ENCODE assay signal across 16 cellular contexts in genomic region chr11:116786360-116786759, GRCh38. TPM values are rescaled to one million over a fixed set of nuclear protein-coding genes. Genes with fewer than 3 reads are reported as not detected.
A peak's percentile ranks its signal among the peaks of the same experiment; 100 is the strongest.
DNase-seq lines count a peak whose midpoint lies in the region; ATAC-seq and TF ChIP-seq lines count a peak whose summit lies in the region.
"Had no signal": no experiment of that assay in that cellular context is flagged by ENCODE, and none has a peak within 500 bp of the region (broad histone marks: within the 10 kb centered on the region; RNA-seq: fewer than 3 reads in every experiment).

No MANE protein-coding gene starts in this region.

- H3K9me3 ChIP-seq in OCI-LY1 (ENCODE audit: low read length), result no peaks in the 10 kb centered on the region
- H3K9me3 ChIP-seq in skeletal muscle satellite cell (replicated peaks; ENCODE audit: low read length), result no peaks in the 10 kb centered on the region
- H3K9me3 ChIP-seq: prostate gland, SJCRH30 had no signal

- H3K27ac ChIP-seq in OCI-LY1 (ENCODE audit: low read depth, low read length, poor library complexity, severe bottlenecking), result no peak overlapping the region
- H3K27ac ChIP-seq: cardiac muscle cell, prostate gland, SJCRH30 had no signal

- H3K4me2 ChIP-seq in OCI-LY1 (ENCODE audit: low read length), result peak overlapping the region; percentile 98
- H3K4me2 ChIP-seq in skeletal muscle satellite cell (ENCODE audit: low read length), result peak overlapping the region; percentile 94

- H3K27ac Mint-ChIP-seq in activated T-cell treated with anti-CD3 and anti-CD28 coated beads, Interleukin-2, amount 50 U/mL, for 24 hours, result peak overlapping the region; percentile 87
- H3K27ac Mint-ChIP-seq in effector memory CD8-positive, alpha-beta T cell, result peak overlapping the region; percentile 99

- no peaks in the 10 kb centered on the region for H3F3A ChIP-seq in OCI-LY1 (ENCODE audit: insufficient read depth, low read length)

- H3K36me3 ChIP-seq in OCI-LY1 (ENCODE audit: insufficient read depth, low read length) (peaks cover 53% of the 10 kb centered on the region), skeletal muscle satellite cell (ENCODE audit: insufficient read depth, low read length) (peaks cover 52% of the 10 kb centered on the region)

- H3K9ac ChIP-seq in OCI-LY1 (ENCODE audit: low read length) (no peak overlapping the region; the same call in 1 of the 2 replicates), skeletal muscle satellite cell (ENCODE audit: low read depth, low read length) (peak overlapping the region; percentile 86)

- H3K9me2 ChIP-seq in OCI-LY1 (ENCODE audit: low read depth, low read length), result no peaks in the 10 kb centered on the region

- H3K4me1 Mint-ChIP-seq in activated T-cell treated with anti-CD3 and anti-CD28 coated beads, Interleukin-2, amount 50 U/mL, for 24 hours (ENCODE audit: low read depth), result peaks cover 69% of the 10 kb centered on the region
- H3K4me1 Mint-ChIP-seq in effector memory CD8-positive, alpha-beta T cell (ENCODE audit: low read depth in 2 of 2), result peaks cover 41 to 43% of the 10 kb centered on the region in 2 donors

- no peak for TF ChIP-seq CTCF in OCI-LY1 (IDR thresholded peaks at IDR 0.05; ENCODE audit: low read length)

- peaks cover 63% of the 10 kb centered on the region for H3K36me3 Mint-ChIP-seq in activated T-cell treated with anti-CD3 and anti-CD28 coated beads, Interleukin-2, amount 50 U/mL, for 24 hours (ENCODE audit: low read depth)
- H3K36me3 Mint-ChIP-seq in effector memory CD8-positive, alpha-beta T cell (ENCODE audit: insufficient read depth), result peaks cover 71% of the 10 kb centered on the region

- no peaks in the 10 kb centered on the region for H3K27me3 Mint-ChIP-seq in activated T-cell treated with anti-CD3 and anti-CD28 coated beads, Interleukin-2, amount 50 U/mL, for 24 hours
- H3K27me3 Mint-ChIP-seq in effector memory CD8-positive, alpha-beta T cell, result peaks cover 0 to 6% of the 10 kb centered on the region in 2 donors

- H3K4me1 ChIP-seq in OCI-LY1 (ENCODE audit: insufficient read depth, low read length, severe bottlenecking) (peaks cover 21% of the 10 kb centered on the region), skeletal muscle satellite cell (ENCODE audit: control insufficient read depth, insufficient read depth, low read length) (peaks cover 27% of the 10 kb centered on the region)

- no peaks in the 10 kb centered on the region for H3K9me3 Mint-ChIP-seq in activated T-cell treated with anti-CD3 and anti-CD28 coated beads, Interleukin-2, amount 50 U/mL, for 24 hours
- H3K9me3 Mint-ChIP-seq in effector memory CD8-positive, alpha-beta T cell, result no peaks in the 10 kb centered on the region

- H3K4me3 ChIP-seq in OCI-LY1 (ENCODE audit: low read depth, low read length, poor library complexity, severe bottlenecking) (peak overlapping the region; percentile 89), skeletal muscle satellite cell (ENCODE audit: low read length) (peak overlapping the region; percentile 77)

- H3K27me3 ChIP-seq in OCI-LY1 (ENCODE audit: insufficient read depth, low read length), result no peaks in the 10 kb centered on the region
- no peaks in the 10 kb centered on the region for H3K27me3 ChIP-seq in skeletal muscle satellite cell (ENCODE audit: control insufficient read depth, insufficient read depth, low read length)
- H3K27me3 ChIP-seq: SJCRH30 had no signal

- DNase-seq in activated T-cell treated with anti-CD3 and anti-CD28 coated beads, Interleukin-2, amount 50 U/mL, for 24 hours, result no peak
- DNase-seq in activated T-cell treated with anti-CD3 and anti-CD28 coated beads, Interleukin-2, amount 50 U/mL, for 1 hour, result no peak
- no peak for DNase-seq in effector memory CD8-positive, alpha-beta T cell
- DNase-seq in hepatic stellate cell (ENCODE audit: low spot score) (no peak), NCI-H2171 (lab: John Stamatoyannopoulos, UW) (no peak)
- DNase-seq in stimulated activated CD8-positive, alpha-beta memory T cell treated with anti-CD3 and anti-CD28 coated beads, Interleukin-4, amount 100 ng/mL, for 48 hours, result no peak
- DNase-seq: activated CD4-positive, alpha-beta T cell treated with anti-CD3 and anti-CD28 coated beads, Interleukin-2, amount 50 U/mL, for 48 hours; Kasumi-1 had no signal

- no peak overlapping the region for H2AFZ ChIP-seq in OCI-LY1 (ENCODE audit: low read length)

- H3K4me3 Mint-ChIP-seq in activated T-cell treated with anti-CD3 and anti-CD28 coated beads, Interleukin-2, amount 50 U/mL, for 24 hours, result peak overlapping the region; percentile 95
- peak overlapping the region; percentile 95 to 97 for H3K4me3 Mint-ChIP-seq in effector memory CD8-positive, alpha-beta T cell

- peaks cover 10% of the 10 kb centered on the region; the same call in 1 of the 2 replicates for H3K79me2 ChIP-seq in OCI-LY1 (ENCODE audit: insufficient read depth, low read length)

- no peak for ATAC-seq in effector memory CD8-positive, alpha-beta T cell (replicated peaks)
- ATAC-seq: esophagus mucosa had no signal

- no peaks in the 10 kb centered on the region for H4K20me1 ChIP-seq in OCI-LY1 (ENCODE audit: insufficient read depth, low read length)

RNA-seq across cellular contexts. Expression of gene ZPR1, which starts 1.5 kb away (rescaled TPM):
- 40.8 and 42.3 TPM in 2 replicates for total RNA-seq in skeletal muscle satellite cell (2012; rRNA removed)

RNA-seq across cellular contexts. Expression of gene APOA5, which starts 5.3 kb away (rescaled TPM):
- total RNA-seq in skeletal muscle satellite cell (2012; rRNA removed), result not detected in 2 replicates
- total RNA-seq: cardiac muscle cell, esophagus mucosa, NCI-H460, SJCRH30, urinary bladder had no signal

RNA-seq across cellular contexts. Expression of gene BUD13, which starts 13.6 kb away (rescaled TPM):
- total RNA-seq in skeletal muscle satellite cell (2012; rRNA removed), result 9.9 and 11.8 TPM in 2 replicates

RNA-seq across cellular contexts. Expression of gene APOA4, which starts 36.7 kb away (rescaled TPM):
- not detected in 2 replicates for total RNA-seq in skeletal muscle satellite cell (2012; rRNA removed)
- total RNA-seq: esophagus mucosa, NCI-H460, prostate gland, SJCRH30, urinary bladder had no signal

RNA-seq across cellular contexts. Expression of gene APOC3, which starts 43.3 kb away (rescaled TPM):
- 0.76 TPM in 1 of 2 replicates, not detected in the other for total RNA-seq in skeletal muscle satellite cell (2012; rRNA removed)
- total RNA-seq: NCI-H460, prostate gland, SJCRH30, urinary bladder had no signal
